9 cellular contexts compared by ENCODE assay signal in the genomic region with DNA sequence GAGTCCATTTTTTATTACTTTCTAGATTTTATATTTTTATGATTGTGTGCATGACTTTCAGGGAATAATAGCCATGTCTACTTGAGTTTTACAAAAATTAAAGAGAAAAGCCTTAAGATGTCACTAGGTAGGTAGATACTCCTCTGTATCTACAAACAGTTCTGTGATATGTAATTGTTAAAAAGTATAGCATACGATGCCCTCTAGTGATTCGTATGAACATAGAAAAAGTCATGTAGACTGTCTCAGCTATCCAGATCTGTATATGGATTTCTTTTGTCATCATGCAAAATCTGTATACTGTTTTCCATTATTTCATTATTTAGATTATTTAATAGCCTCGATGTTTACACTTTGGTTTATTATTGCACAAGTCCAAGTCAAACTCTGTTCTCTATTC.
A peak's percentile ranks its signal among the peaks of the same experiment; 100 is the strongest.
DNase-seq lines count a peak whose midpoint lies in the region; ATAC-seq and FAIRE-seq lines count a peak whose summit lies in the region.
"Had no signal": no experiment of that assay in that cellular context is flagged by ENCODE, and none has a peak within 500 bp of the region (broad histone marks: within the 10 kb centered on the region; RNA-seq: fewer than 3 reads in every experiment).

No MANE protein-coding gene starts in this region.

- H2BK15ac ChIP-seq in mesenchymal stem cell (ENCODE audit: low read depth, poor library complexity, severe bottlenecking): no peak overlapping the region

- no peak overlapping the region for H3K23ac ChIP-seq in mesenchymal stem cell (ENCODE audit: low read length in 2 of 2)

- no peak overlapping the region for H4K8ac ChIP-seq in mesenchymal stem cell (ENCODE audit: low read length)

- FAIRE-seq in TTC549 (lab: Jason Lieb, UNC): peak; percentile 5

- ATAC-seq in GM18517 (IDR thresholded peaks at IDR 0.05; ENCODE audit: unreplicated experiment) (no peak), HG02884 (IDR thresholded peaks at IDR 0.05; ENCODE audit: unreplicated experiment) (no peak), GM21390 (IDR thresholded peaks at IDR 0.05; ENCODE audit: unreplicated experiment) (no peak)

- H3K18ac ChIP-seq in mesenchymal stem cell (ENCODE audit: low read depth in 1 of 2, low read length in 2 of 2): no peak overlapping the region

- H2AFZ ChIP-seq in mesenchymal stem cell (ENCODE audit: low read depth, low read length): no peak overlapping the region

- H3K9ac ChIP-seq in mesenchymal stem cell (ENCODE audit: low read length): no peak overlapping the region

- no peak overlapping the region for H3K4me3 ChIP-seq in mesenchymal stem cell (ENCODE audit: insufficient read depth in 1 of 2, low read depth in 1 of 2, low read length in 2 of 2)
- H3K4me3 ChIP-seq: Peyer's patch had no signal

- no peak overlapping the region for H3K14ac ChIP-seq in mesenchymal stem cell (ENCODE audit: low read length in 2 of 2)

- no peak overlapping the region for H2BK5ac ChIP-seq in mesenchymal stem cell (ENCODE audit: low read depth, low read length, poor library complexity, severe bottlenecking)

- no peak overlapping the region for H2BK120ac ChIP-seq in mesenchymal stem cell (ENCODE audit: low read depth, low read length)

- H2BK12ac ChIP-seq in mesenchymal stem cell (ENCODE audit: low read length in 2 of 2): no peak overlapping the region

- no peaks in the 10 kb centered on the region for H3K27me3 ChIP-seq in mesenchymal stem cell (ENCODE audit: control insufficient read depth in 1 of 2, insufficient read depth in 1 of 2, low read length in 2 of 2)
- H3K27me3 ChIP-seq: Peyer's patch had no signal

- DNase-seq in GM03348 (ENCODE audit: low spot score) (peak; percentile 22), NAMALWA (ENCODE audit: low spot score) (peak; percentile 17), mesenchymal stem cell (peak; percentile 33), KG1 (lab: John Stamatoyannopoulos, UW) (no peak)
- DNase-seq: Peyer's patch had no signal

- H3K4me1 ChIP-seq in mesenchymal stem cell (ENCODE audit: control insufficient read depth, insufficient read depth, low read depth, low read length): peaks cover 1% of the 10 kb centered on the region
- H3K4me1 ChIP-seq: Peyer's patch had no signal

- H3K4ac ChIP-seq in mesenchymal stem cell (ENCODE audit: low read depth in 1 of 2, low read length in 2 of 2): no peak overlapping the region

- no peaks in the 10 kb centered on the region for H3K9me3 ChIP-seq in mesenchymal stem cell (ENCODE audit: control insufficient read depth, low read length)
- H3K9me3 ChIP-seq: Peyer's patch had no signal

- no CpG with 5 or more reads among the region's 3 CpGs for WGBS in mesenchymal stem cell

- no peak overlapping the region for H3K27ac ChIP-seq in mesenchymal stem cell (ENCODE audit: low read length, poor library complexity, severe bottlenecking)
- H3K27ac ChIP-seq: Peyer's patch had no signal

- H3K79me1 ChIP-seq in mesenchymal stem cell (replicated peaks; ENCODE audit: low read length, poor library complexity, severe bottlenecking): no peaks in the 10 kb centered on the region

- no peak overlapping the region for H4K91ac ChIP-seq in mesenchymal stem cell (ENCODE audit: low read length)

- no peak overlapping the region for H3K4me2 ChIP-seq in mesenchymal stem cell (ENCODE audit: low read length, poor library complexity, severe bottlenecking)

- H2AK5ac ChIP-seq in mesenchymal stem cell (ENCODE audit: low read length, severe bottlenecking): no peak overlapping the region

- H3K36me3 ChIP-seq in mesenchymal stem cell (ENCODE audit: control insufficient read depth in 1 of 2, insufficient read depth in 2 of 2, low read depth in 1 of 2, low read length in 2 of 2): no peaks in the 10 kb centered on the region
- H3K36me3 ChIP-seq: Peyer's patch had no signal
